27 cellular contexts compared by ENCODE assay signal in genomic region chr12:102294568-102294967, GRCh38.
"Had no signal": no experiment of that assay in that cellular context is flagged by ENCODE, and none has a peak within 500 bp of the region (broad histone marks: within the 10 kb centered on the region; RNA-seq: fewer than 3 reads in every experiment).

No MANE protein-coding gene starts in this region.

- FAIRE-seq: urothelium cell line had no signal

- H3K4me1 ChIP-seq: stomach, suprapubic skin, testis, thyroid gland, tibial artery, tibial nerve, transverse colon, upper lobe of left lung, upper lobe of right lung, uterus, vagina had no signal

- H3K4me1 Mint-ChIP-seq: stimulated activated effector memory CD8-positive, alpha-beta T cell treated with anti-CD3 and anti-CD28 coated beads, Interleukin-12 subunit alpha, Interleukin-12 subunit beta, amount 100 ng/mL, for 72 hours; stimulated activated memory B cell treated with anti-CD40 and anti-IgM and Interleukin-4, amounts not matched to agents 10 μg/mL and 1 μg/mL and 100 μg/mL, for 72 hours; stimulated activated naive B cell treated with anti-CD40 and anti-IgM and Interleukin-4, amounts not matched to agents 10 μg/mL and 1 μg/mL and 100 μg/mL, for 72 hours; stimulated activated naive CD8-positive, alpha-beta T cell treated with anti-CD3 and anti-CD28 coated beads, Interleukin-15, amount 100 ng/mL, for 72 hours had no signal

- H3K36me3 ChIP-seq: stomach, suprapubic skin, thoracic aorta, thyroid gland, tibial artery, tibial nerve, transverse colon, upper lobe of left lung, upper lobe of right lung, uterus, vagina had no signal

- ATAC-seq: stimulated activated effector memory CD8-positive, alpha-beta T cell treated with anti-CD3 and anti-CD28 coated beads, Interleukin-12 subunit alpha, Interleukin-12 subunit beta, amount 100 ng/mL, for 72 hours; stimulated activated memory B cell treated with anti-CD40 and anti-IgM and Interleukin-4, amounts not matched to agents 10 μg/mL and 1 μg/mL and 100 μg/mL, for 72 hours; stimulated activated naive B cell treated with anti-CD40 and anti-IgM and Interleukin-4, amounts not matched to agents 10 μg/mL and 1 μg/mL and 100 μg/mL, for 72 hours; stimulated activated naive CD8-positive, alpha-beta T cell treated with anti-CD3 and anti-CD28 coated beads, Interleukin-15, amount 100 ng/mL, for 72 hours; stimulated activated naive CD8-positive, alpha-beta T cell treated with anti-CD3 and anti-CD28 coated beads, Interleukin-15, Interleukin-2, amounts not matched to agents 100 U/mL and 50 U/mL, for 24 hours; upper lobe of right lung had no signal

- H3K27me3 ChIP-seq: stomach, suprapubic skin, testis, thyroid gland, tibial artery, tibial nerve, transverse colon, upper lobe of left lung, upper lobe of right lung, uterus, vagina had no signal

- H3K36me3 Mint-ChIP-seq: stimulated activated effector memory CD8-positive, alpha-beta T cell treated with anti-CD3 and anti-CD28 coated beads, Interleukin-12 subunit alpha, Interleukin-12 subunit beta, amount 100 ng/mL, for 72 hours; stimulated activated naive B cell treated with anti-CD40 and anti-IgM and Interleukin-4, amounts not matched to agents 10 μg/mL and 1 μg/mL and 100 μg/mL, for 72 hours had no signal

- DNase-seq: stimulated activated CD4-positive, alpha-beta T cell treated with anti-CD3 and anti-CD28 coated beads, Interleukin-2, amount 100 ng/mL, for 48 hours; stimulated activated CD4-positive, alpha-beta T cell treated with anti-CD3 and anti-CD28 coated beads, Interleukin-4, amount 100 ng/mL, for 1 hour; stimulated activated CD4-positive, alpha-beta T cell treated with anti-CD3 and anti-CD28 coated beads, Interleukin-4, amount 100 ng/mL, for 24 hours; stimulated activated CD4-positive, alpha-beta T cell treated with anti-CD3 and anti-CD28 coated beads, Interleukin-4, amount 100 ng/mL, for 4 hours; stimulated activated CD8-positive, alpha-beta memory T cell treated with anti-CD3 and anti-CD28 coated beads, Interleukin-4, amount 100 ng/mL, for 48 hours; stimulated activated naive B cell treated with anti-CD40 and anti-IgM and Interleukin-4, amounts not matched to agents 10 μg/mL and 1 μg/mL and 100 μg/mL, for 72 hours; stimulated activated naive CD4-positive, alpha-beta T cell; stimulated activated naive CD4-positive, alpha-beta T cell treated with Interleukin-2 at 50 U/mL for 16 hours; stimulated activated naive CD8-positive, alpha-beta T cell treated with anti-CD3 and anti-CD28 coated beads, Interleukin-15, amount 100 ng/mL, for 72 hours; stimulated activated naive CD8-positive, alpha-beta T cell treated with anti-CD3 and anti-CD28 coated beads, Interleukin-15, Interleukin-2, amounts not matched to agents 100 U/mL and 50 U/mL, for 24 hours; stomach; substantia nigra; testis; thyroid gland; tibial artery; transverse colon; upper lobe of left lung; upper lobe of right lung; uterus had no signal

- H3K4me3 Mint-ChIP-seq: stimulated activated effector memory CD8-positive, alpha-beta T cell treated with anti-CD3 and anti-CD28 coated beads, Interleukin-12 subunit alpha, Interleukin-12 subunit beta, amount 100 ng/mL, for 72 hours; stimulated activated memory B cell treated with anti-CD40 and anti-IgM and Interleukin-4, amounts not matched to agents 10 μg/mL and 1 μg/mL and 100 μg/mL, for 72 hours; stimulated activated naive B cell treated with anti-CD40 and anti-IgM and Interleukin-4, amounts not matched to agents 10 μg/mL and 1 μg/mL and 100 μg/mL, for 72 hours; stimulated activated naive CD8-positive, alpha-beta T cell treated with anti-CD3 and anti-CD28 coated beads, Interleukin-15, amount 100 ng/mL, for 72 hours; stimulated activated naive CD8-positive, alpha-beta T cell treated with anti-CD3 and anti-CD28 coated beads, Interleukin-15, Interleukin-2, amounts not matched to agents 100 ng/mL and 50 ng/mL, for 24 hours had no signal

- H3K27ac Mint-ChIP-seq: stimulated activated effector memory CD8-positive, alpha-beta T cell treated with anti-CD3 and anti-CD28 coated beads, Interleukin-12 subunit alpha, Interleukin-12 subunit beta, amount 100 ng/mL, for 72 hours; stimulated activated memory B cell treated with anti-CD40 and anti-IgM and Interleukin-4, amounts not matched to agents 10 μg/mL and 1 μg/mL and 100 μg/mL, for 72 hours; stimulated activated naive B cell treated with anti-CD40 and anti-IgM and Interleukin-4, amounts not matched to agents 10 μg/mL and 1 μg/mL and 100 μg/mL, for 72 hours; stimulated activated naive CD8-positive, alpha-beta T cell treated with anti-CD3 and anti-CD28 coated beads, Interleukin-15, Interleukin-2, amounts not matched to agents 100 ng/mL and 50 ng/mL, for 24 hours had no signal

- H3K27ac ChIP-seq: stomach, suprapubic skin, testis, thoracic aorta, thyroid gland, tibial artery, tibial nerve, transverse colon, upper lobe of left lung, upper lobe of right lung, uterus, vagina had no signal

- H3K4me3 ChIP-seq: stomach, suprapubic skin, testis, thoracic aorta, thyroid gland, tibial artery, tibial nerve, transverse colon, upper lobe of left lung, upper lobe of right lung, uterus, vagina had no signal

- H3K9me3 ChIP-seq: suprapubic skin, testis, thoracic aorta, thyroid gland, tibial artery, transverse colon, upper lobe of left lung, upper lobe of right lung, uterus, vagina had no signal
